Comparison of ENCODE assay signal across 8 cellular contexts in the genomic region with DNA sequence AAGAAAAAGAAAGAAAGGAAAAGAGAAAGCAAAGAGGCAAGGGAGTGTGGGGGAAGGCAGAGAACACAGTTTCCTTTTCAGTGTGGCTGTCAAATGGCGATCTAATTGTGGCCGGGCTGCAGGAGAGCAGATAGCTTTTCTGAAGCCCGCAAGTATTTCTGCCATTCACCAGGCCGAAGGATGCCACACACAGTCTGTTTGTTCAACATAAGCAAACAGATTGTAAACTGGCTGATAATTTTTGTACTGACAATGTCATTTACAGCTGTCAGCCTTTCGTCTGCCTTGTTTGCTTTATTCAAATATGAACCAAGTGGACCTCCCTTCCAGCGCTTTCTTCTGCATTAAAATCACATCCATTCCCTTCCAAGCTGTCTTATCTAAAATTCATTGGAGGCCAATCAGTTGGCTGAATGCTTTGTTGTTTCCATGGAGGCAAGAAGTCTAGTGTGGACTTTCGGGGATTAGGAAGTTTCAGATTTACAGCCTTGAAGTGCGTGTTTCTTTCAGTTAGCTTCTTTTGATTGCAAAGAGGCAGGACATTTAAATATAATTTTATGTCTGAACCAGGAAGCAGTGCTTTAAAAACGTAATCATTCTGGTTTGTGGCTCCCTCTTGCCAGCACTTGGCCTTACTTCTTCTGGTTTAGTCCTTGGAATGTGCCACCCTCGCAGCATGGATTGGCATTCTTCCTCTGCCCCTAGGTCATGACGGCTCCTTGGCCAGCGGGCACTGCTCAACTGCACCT.
DNase-seq lines count a peak whose midpoint lies in the region; ATAC-seq and TF ChIP-seq lines count a peak whose summit lies in the region.

No MANE protein-coding gene starts in this region.

- DNase-seq in heart right ventricle (no peak), left ventricle myocardium superior (no peak), mesothelial cell of epicardium (ENCODE audit: low spot score in 2 of 2, unreplicated experiment in 2 of 2) (no peak), NCI-H1436 (lab: John Stamatoyannopoulos, UW) (no peak), SIG-M5 (lab: John Stamatoyannopoulos, UW) (no peak), nucleus accumbens (lab: John Stamatoyannopoulos, UW) (no peak)
- DNase-seq in activated naive CD8-positive, alpha-beta T cell treated with anti-CD3 and anti-CD28 coated beads, Interleukin-2, amount 10 ng/mL, durations not matched to agents 7 days and 5 days = no peak

- intact Hi-C loops in heart right ventricle (cut with DNase I) = no loop called here
- intact Hi-C loops in left ventricle myocardium superior (cut with micrococcal nuclease) = no loop called here

- H3K4me3 ChIP-seq in heart right ventricle = peak overlapping the region in 9 of 10 donors; percentile 10 to 47 (median 29)

- TF ChIP-seq CTCF in heart right ventricle (IDR thresholded peaks at IDR 0.05) = no peak
- TF ChIP-seq CTCF in mesothelial cell of epicardium (IDR thresholded peaks at IDR 0.05; ENCODE audit: unreplicated experiment) = no peak

- H3K4me3 Mint-ChIP-seq in activated naive CD8-positive, alpha-beta T cell treated with anti-CD3 and anti-CD28 coated beads, Interleukin-2, amount 10 ng/mL, durations not matched to agents 7 days and 5 days = peak overlapping the region; percentile 71
- peak overlapping the region; percentile 63 for H3K4me3 Mint-ChIP-seq in mesothelial cell of epicardium

- H3K27ac Mint-ChIP-seq in activated naive CD8-positive, alpha-beta T cell treated with anti-CD3 and anti-CD28 coated beads, Interleukin-2, amount 10 ng/mL, durations not matched to agents 7 days and 5 days = no peak overlapping the region
- peak overlapping the region; percentile 87 for H3K27ac Mint-ChIP-seq in mesothelial cell of epicardium

- no peaks in the 10 kb centered on the region for H3K9me3 ChIP-seq in heart right ventricle

- H3K4me1 ChIP-seq in heart right ventricle = peaks cover 0 to 17% (median 0%) of the 10 kb centered on the region in 9 donors

- H3K9me3 Mint-ChIP-seq in activated naive CD8-positive, alpha-beta T cell treated with anti-CD3 and anti-CD28 coated beads, Interleukin-2, amount 10 ng/mL, durations not matched to agents 7 days and 5 days = peaks cover 1% of the 10 kb centered on the region
- H3K9me3 Mint-ChIP-seq in mesothelial cell of epicardium = peaks cover 5% of the 10 kb centered on the region

- peaks cover 5% of the 10 kb centered on the region for H3K4me1 Mint-ChIP-seq in activated naive CD8-positive, alpha-beta T cell treated with anti-CD3 and anti-CD28 coated beads, Interleukin-2, amount 10 ng/mL, durations not matched to agents 7 days and 5 days
- H3K4me1 Mint-ChIP-seq in mesothelial cell of epicardium = peaks cover 24% of the 10 kb centered on the region

- H3K36me3 Mint-ChIP-seq in activated naive CD8-positive, alpha-beta T cell treated with anti-CD3 and anti-CD28 coated beads, Interleukin-2, amount 10 ng/mL, durations not matched to agents 7 days and 5 days = no peaks in the 10 kb centered on the region
- H3K36me3 Mint-ChIP-seq in mesothelial cell of epicardium = no peaks in the 10 kb centered on the region

- ATAC-seq in heart right ventricle = peak in 1 of 8 donors; percentile 16
- ATAC-seq in left ventricle myocardium superior = no peak
- no peak for ATAC-seq in activated naive CD8-positive, alpha-beta T cell treated with anti-CD3 and anti-CD28 coated beads, Interleukin-2, amount 10 ng/mL, durations not matched to agents 7 days and 5 days (ENCODE audit: low read depth)
- no peak for ATAC-seq in HG03521 (IDR thresholded peaks at IDR 0.05; ENCODE audit: unreplicated experiment)

- peaks cover 3% of the 10 kb centered on the region for H3K27me3 Mint-ChIP-seq in activated naive CD8-positive, alpha-beta T cell treated with anti-CD3 and anti-CD28 coated beads, Interleukin-2, amount 10 ng/mL, durations not matched to agents 7 days and 5 days
- H3K27me3 Mint-ChIP-seq in mesothelial cell of epicardium (ENCODE audit: low read depth) = peaks cover 24% of the 10 kb centered on the region

- 27 to 29% methylated on average over 12 of the region's 12 CpGs for WGBS in heart right ventricle, 2 donors

- no peak overlapping the region for H3K27ac ChIP-seq in heart right ventricle

- no peaks in the 10 kb centered on the region for H3K36me3 ChIP-seq in heart right ventricle

- H3K27me3 ChIP-seq in heart right ventricle = peaks cover 0 to 75% (median 31%) of the 10 kb centered on the region in 7 donors

- POLR2A ChIA-PET in activated naive CD8-positive, alpha-beta T cell treated with anti-CD3 and anti-CD28 coated beads, Interleukin-2, amount 10 ng/mL, durations not matched to agents 7 days and 5 days (lab: Charles Lee) = no interaction called here
